Comparison of ENCODE assay signal across 1 cellular context in the genomic region with DNA sequence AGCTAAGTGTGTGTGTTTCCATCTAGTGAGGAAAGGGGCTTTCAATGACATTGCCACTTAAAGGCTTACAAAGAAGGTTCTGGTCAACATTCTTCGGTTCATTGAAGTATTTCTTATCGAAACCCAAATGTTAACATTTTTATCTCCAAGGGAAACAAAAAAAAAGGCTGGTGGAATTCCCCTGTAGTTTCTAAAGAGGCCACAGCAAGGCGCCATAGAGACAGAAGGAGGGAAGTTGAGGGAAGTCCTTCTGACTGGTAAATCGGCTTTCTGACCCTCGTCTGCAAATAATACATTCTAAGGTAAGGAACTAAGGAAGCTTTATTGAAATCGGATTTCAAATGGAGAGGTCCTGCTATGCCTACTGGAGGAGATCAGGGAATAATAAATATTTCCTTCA.
TF ChIP-seq lines count a peak whose summit lies in the region.

No MANE protein-coding gene starts in this region.

TF ChIP-seq in K562, 482 proteins besides CTCF, POLR2A, EP300 and RAD21 (continued from another document):
- TF ChIP-seq, protein P1, sequence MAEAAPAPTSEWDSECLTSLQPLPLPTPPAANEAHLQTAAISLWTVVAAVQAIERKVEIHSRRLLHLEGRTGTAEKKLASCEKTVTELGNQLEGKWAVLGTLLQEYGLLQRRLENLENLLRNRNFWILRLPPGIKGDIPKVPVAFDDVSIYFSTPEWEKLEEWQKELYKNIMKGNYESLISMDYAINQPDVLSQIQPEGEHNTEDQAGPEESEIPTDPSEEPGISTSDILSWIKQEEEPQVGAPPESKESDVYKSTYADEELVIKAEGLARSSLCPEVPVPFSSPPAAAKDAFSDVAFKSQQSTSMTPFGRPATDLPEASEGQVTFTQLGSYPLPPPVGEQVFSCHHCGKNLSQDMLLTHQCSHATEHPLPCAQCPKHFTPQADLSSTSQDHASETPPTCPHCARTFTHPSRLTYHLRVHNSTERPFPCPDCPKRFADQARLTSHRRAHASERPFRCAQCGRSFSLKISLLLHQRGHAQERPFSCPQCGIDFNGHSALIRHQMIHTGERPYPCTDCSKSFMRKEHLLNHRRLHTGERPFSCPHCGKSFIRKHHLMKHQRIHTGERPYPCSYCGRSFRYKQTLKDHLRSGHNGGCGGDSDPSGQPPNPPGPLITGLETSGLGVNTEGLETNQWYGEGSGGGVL (CRISPR knock-in tag; IDR thresholded peaks at IDR 0.05): no peak
- no peak for TF ChIP-seq HDAC8 (tag; IDR thresholded peaks at IDR 0.05)
- TF ChIP-seq RAD51 (IDR thresholded peaks at IDR 0.05; ENCODE audit: borderline replicate concordance, low read depth): no peak
- TF ChIP-seq, protein P2, sequence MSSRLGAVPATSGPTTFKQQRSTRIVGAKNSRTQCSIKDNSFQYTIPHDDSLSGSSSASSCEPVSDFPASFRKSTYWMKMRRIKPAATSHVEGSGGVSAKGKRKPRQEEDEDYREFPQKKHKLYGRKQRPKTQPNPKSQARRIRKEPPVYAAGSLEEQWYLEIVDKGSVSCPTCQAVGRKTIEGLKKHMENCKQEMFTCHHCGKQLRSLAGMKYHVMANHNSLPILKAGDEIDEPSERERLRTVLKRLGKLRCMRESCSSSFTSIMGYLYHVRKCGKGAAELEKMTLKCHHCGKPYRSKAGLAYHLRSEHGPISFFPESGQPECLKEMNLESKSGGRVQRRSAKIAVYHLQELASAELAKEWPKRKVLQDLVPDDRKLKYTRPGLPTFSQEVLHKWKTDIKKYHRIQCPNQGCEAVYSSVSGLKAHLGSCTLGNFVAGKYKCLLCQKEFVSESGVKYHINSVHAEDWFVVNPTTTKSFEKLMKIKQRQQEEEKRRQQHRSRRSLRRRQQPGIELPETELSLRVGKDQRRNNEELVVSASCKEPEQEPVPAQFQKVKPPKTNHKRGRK (tag; IDR thresholded peaks at IDR 0.05): no peak
- TF ChIP-seq POLR3A (IDR thresholded peaks at IDR 0.05; ENCODE audit: borderline replicate concordance, extremely low read depth, insufficient read depth, insufficient read length): no peak
